Comparison of ENCODE assay signal across 14 cellular contexts in genomic region chr2:127485051-127485693, GRCh38. TPM values are rescaled to one million over a fixed set of nuclear protein-coding genes. Genes with fewer than 3 reads are reported as not detected.
A peak's percentile ranks its signal among the peaks of the same experiment; 100 is the strongest.
DNase-seq lines count a peak whose midpoint lies in the region; ATAC-seq and TF ChIP-seq lines count a peak whose summit lies in the region.
"Had no signal": no experiment of that assay in that cellular context is flagged by ENCODE, and none has a peak within 500 bp of the region (broad histone marks: within the 10 kb centered on the region; RNA-seq: fewer than 3 reads in every experiment).

No MANE protein-coding gene starts in this region.

- H4K5ac ChIP-seq in H9 (ENCODE audit: insufficient read length, low read depth, low read length): no peak overlapping the region

- H2BK120ac ChIP-seq in H9 (ENCODE audit: low read depth, low read length, poor library complexity, severe bottlenecking): no peak overlapping the region

- no peak overlapping the region for H3K9ac ChIP-seq in H9 (ENCODE audit: extremely low read depth, insufficient read length, low read length)

- peak overlapping the region; percentile 15 for H3K27ac Mint-ChIP-seq in activated CD4-positive, alpha-beta T cell treated with anti-CD3 and anti-CD28 coated beads for 36 hours
- peak overlapping the region in 2 of 3 experiments; percentile 46 to 47; a peak in 3 of 7 replicates for H3K27ac Mint-ChIP-seq in H9
- peak overlapping the region; percentile 71 for H3K27ac Mint-ChIP-seq in activated CD8-positive, alpha-beta T cell treated with anti-CD3 and anti-CD28 coated beads, Interleukin-2, amount 10 ng/mL, durations not matched to agents 7 days and 5 days
- H3K27ac Mint-ChIP-seq in natural killer cell treated with Interleukin-12 subunit alpha and Interleukin-12 subunit beta and Interleukin-15 and Interleukin-18, amount 100 ng/mL, for 72 hours: peak overlapping the region; percentile 52 to 79

- POLR2A ChIA-PET in activated CD4-positive, alpha-beta T cell treated with anti-CD3 and anti-CD28 coated beads for 36 hours (lab: Charles Lee): no interaction called here
- POLR2A ChIA-PET in activated CD8-positive, alpha-beta T cell treated with anti-CD3 and anti-CD28 coated beads, Interleukin-2, amount 10 ng/mL, durations not matched to agents 7 days and 5 days (lab: Charles Lee): interaction anchor here (0.9 kb wide), 1 partner anchor 157 kb away, joined by 3 read pairs; no protein-coding TSS in a partner anchor

- no peak for ATAC-seq in activated CD4-positive, alpha-beta T cell treated with anti-CD3 and anti-CD28 coated beads for 36 hours
- peak; percentile 51 for ATAC-seq in activated CD8-positive, alpha-beta T cell treated with anti-CD3 and anti-CD28 coated beads, Interleukin-2, amount 10 ng/mL, durations not matched to agents 7 days and 5 days
- peak in 1 of 2 donors; percentile 52 for ATAC-seq in natural killer cell treated with Interleukin-12 subunit alpha and Interleukin-12 subunit beta and Interleukin-15 and Interleukin-18, amount 100 ng/mL, for 72 hours
- ATAC-seq in HG03097 (IDR thresholded peaks at IDR 0.05; ENCODE audit: low FRiP score, unreplicated experiment): no peak
- ATAC-seq in GM19452 (IDR thresholded peaks at IDR 0.05; ENCODE audit: unreplicated experiment): no peak
- ATAC-seq: GM12878 had no signal

- H2AFZ ChIP-seq in H9 (ENCODE audit: low read length): no peak overlapping the region

- no peaks in the 10 kb centered on the region for H3K9me3 ChIP-seq in H9 (ENCODE audit: control insufficient read depth, low read depth, low read length)

- H3K36me3 Mint-ChIP-seq in activated CD4-positive, alpha-beta T cell treated with anti-CD3 and anti-CD28 coated beads for 36 hours (ENCODE audit: low read depth): peaks cover 62% of the 10 kb centered on the region
- H3K36me3 Mint-ChIP-seq in H9 (ENCODE audit: insufficient read depth in 1 of 3, low read depth in 3 of 3): peaks cover 53 to 89% (median 82%) of the 10 kb centered on the region in 3 experiments; a peak in 6 of 7 replicates
- H3K36me3 Mint-ChIP-seq in activated CD8-positive, alpha-beta T cell treated with anti-CD3 and anti-CD28 coated beads, Interleukin-2, amount 10 ng/mL, durations not matched to agents 7 days and 5 days (ENCODE audit: low read depth): peaks cover 70% of the 10 kb centered on the region
- H3K36me3 Mint-ChIP-seq in natural killer cell treated with Interleukin-12 subunit alpha and Interleukin-12 subunit beta and Interleukin-15 and Interleukin-18, amount 100 ng/mL, for 72 hours: peaks cover 32% of the 10 kb centered on the region

- intact Hi-C loops in activated CD4-positive, alpha-beta T cell treated with anti-CD3 and anti-CD28 coated beads for 36 hours (cut with DNase I, micrococcal nuclease): no loop called here

- H4K91ac ChIP-seq in H9 (ENCODE audit: insufficient read length, low read depth, low read length): no peak overlapping the region

- peaks cover 22% of the 10 kb centered on the region for H3K4me1 Mint-ChIP-seq in activated CD4-positive, alpha-beta T cell treated with anti-CD3 and anti-CD28 coated beads for 36 hours
- H3K4me1 Mint-ChIP-seq in H9: peaks cover 23% of the 10 kb centered on the region in 2 experiments
- H3K4me1 Mint-ChIP-seq in activated CD8-positive, alpha-beta T cell treated with anti-CD3 and anti-CD28 coated beads, Interleukin-2, amount 10 ng/mL, durations not matched to agents 7 days and 5 days (ENCODE audit: low read depth): peaks cover 40% of the 10 kb centered on the region
- peaks cover 35 to 45% of the 10 kb centered on the region in 2 donors for H3K4me1 Mint-ChIP-seq in natural killer cell treated with Interleukin-12 subunit alpha and Interleukin-12 subunit beta and Interleukin-15 and Interleukin-18, amount 100 ng/mL, for 72 hours (ENCODE audit: low read depth in 2 of 2)

- no peaks in the 10 kb centered on the region for H4K20me1 ChIP-seq in H9 (ENCODE audit: control insufficient read depth, insufficient read depth, insufficient read length)

- no peak overlapping the region for H2BK20ac ChIP-seq in H9 (ENCODE audit: low read depth, low read length, poor library complexity, severe bottlenecking)

- DNase-seq in activated CD4-positive, alpha-beta T cell treated with anti-CD3 and anti-CD28 coated beads for 36 hours: no peak
- DNase-seq in activated CD4-positive, alpha-beta T cell treated with anti-CD3 and anti-CD28 coated beads for 4 hours: no peak
- DNase-seq in H9: no peak
- DNase-seq in activated CD8-positive, alpha-beta T cell treated with anti-CD3 and anti-CD28 coated beads, Interleukin-2, amount 10 ng/mL, durations not matched to agents 7 days and 5 days: no peak
- no peak for DNase-seq in natural killer cell treated with Interleukin-12 subunit alpha and Interleukin-12 subunit beta and Interleukin-15 and Interleukin-18, amount 100 ng/mL, for 72 hours (ENCODE audit: low spot score)
- no peak for DNase-seq in OCI-M1 (lab: John Stamatoyannopoulos, UW)
- DNase-seq: KG1; NCI-H146; NK-92 treated with Interleukin-12 subunit alpha and Interleukin-12 subunit beta, amount 100 ng/mL, for 24 hours; T-helper 1 cell had no signal

- H3K4me3 Mint-ChIP-seq in activated CD4-positive, alpha-beta T cell treated with anti-CD3 and anti-CD28 coated beads for 36 hours: no peak overlapping the region
- H3K4me3 Mint-ChIP-seq in H9: no peak overlapping the region
- H3K4me3 Mint-ChIP-seq in activated CD8-positive, alpha-beta T cell treated with anti-CD3 and anti-CD28 coated beads, Interleukin-2, amount 10 ng/mL, durations not matched to agents 7 days and 5 days: no peak overlapping the region
- no peak overlapping the region for H3K4me3 Mint-ChIP-seq in natural killer cell treated with Interleukin-12 subunit alpha and Interleukin-12 subunit beta and Interleukin-15 and Interleukin-18, amount 100 ng/mL, for 72 hours

- H3K18ac ChIP-seq in H9 (ENCODE audit: insufficient read length, low read depth, low read length): no peak overlapping the region

- no peak overlapping the region for H2BK15ac ChIP-seq in H9 (ENCODE audit: low read depth, low read length)

- no peak overlapping the region for H3K23ac ChIP-seq in H9 (ENCODE audit: insufficient read length, low read depth, low read length)

- H2BK12ac ChIP-seq in H9 (ENCODE audit: insufficient read length, low read depth, low read length): no peak overlapping the region

- no peak overlapping the region for H4K8ac ChIP-seq in H9 (replicated peaks; ENCODE audit: insufficient read length, low read depth, low read length)

- no peaks in the 10 kb centered on the region for H3K27me3 ChIP-seq in H9 (ENCODE audit: insufficient read depth, low read length)

- H2AK5ac ChIP-seq in H9 (ENCODE audit: insufficient read length, low read length): no peak overlapping the region

- no peak overlapping the region for H3K27ac ChIP-seq in H9 (ENCODE audit: insufficient read length, low read depth, low read length)

- H3K4me2 ChIP-seq in H9 (ENCODE audit: insufficient read depth, insufficient read length, low read length): no peak overlapping the region

- H3K14ac ChIP-seq in H9 (ENCODE audit: insufficient read depth, low read length): no peak overlapping the region

- no peak overlapping the region for H3K56ac ChIP-seq in H9 (ENCODE audit: insufficient read length, low read depth, low read length)

- H3K9me3 Mint-ChIP-seq in activated CD4-positive, alpha-beta T cell treated with anti-CD3 and anti-CD28 coated beads for 36 hours (ENCODE audit: low read depth): no peaks in the 10 kb centered on the region
- no peaks in the 10 kb centered on the region for H3K9me3 Mint-ChIP-seq in H9
- no peaks in the 10 kb centered on the region for H3K9me3 Mint-ChIP-seq in activated CD8-positive, alpha-beta T cell treated with anti-CD3 and anti-CD28 coated beads, Interleukin-2, amount 10 ng/mL, durations not matched to agents 7 days and 5 days (ENCODE audit: insufficient read depth)
- H3K9me3 Mint-ChIP-seq in natural killer cell treated with Interleukin-12 subunit alpha and Interleukin-12 subunit beta and Interleukin-15 and Interleukin-18, amount 100 ng/mL, for 72 hours: no peaks in the 10 kb centered on the region

- H3K27me3 Mint-ChIP-seq in activated CD4-positive, alpha-beta T cell treated with anti-CD3 and anti-CD28 coated beads for 36 hours: no peaks in the 10 kb centered on the region
- no peaks in the 10 kb centered on the region for H3K27me3 Mint-ChIP-seq in H9 (ENCODE audit: low read depth)
- no peaks in the 10 kb centered on the region for H3K27me3 Mint-ChIP-seq in activated CD8-positive, alpha-beta T cell treated with anti-CD3 and anti-CD28 coated beads, Interleukin-2, amount 10 ng/mL, durations not matched to agents 7 days and 5 days (ENCODE audit: low read depth)
- H3K27me3 Mint-ChIP-seq in natural killer cell treated with Interleukin-12 subunit alpha and Interleukin-12 subunit beta and Interleukin-15 and Interleukin-18, amount 100 ng/mL, for 72 hours: no peaks in the 10 kb centered on the region

- no CpG with 5 or more reads among the region's 5 CpGs for WGBS in H9 (ENCODE audit: extremely low coverage, insufficient read length, low lambda C conversion rate)

- H3K23me2 ChIP-seq in H9 (ENCODE audit: insufficient read length, low read depth, low read length, poor library complexity, severe bottlenecking): no peaks in the 10 kb centered on the region

- no peak overlapping the region for H3K4ac ChIP-seq in H9 (ENCODE audit: low read depth, low read length)

- TF ChIP-seq CTCF in H9 (conservative IDR thresholded peaks at IDR 0.05): no peak

- no peak overlapping the region for H2BK5ac ChIP-seq in H9 (ENCODE audit: insufficient read length, low read length)

- H3T11ph ChIP-seq in H9 (ENCODE audit: low read length): no peak overlapping the region

- CTCF ChIA-PET in activated CD4-positive, alpha-beta T cell treated with anti-CD3 and anti-CD28 coated beads for 36 hours (lab: Charles Lee): no interaction called here
- CTCF ChIA-PET in activated CD8-positive, alpha-beta T cell treated with anti-CD3 and anti-CD28 coated beads, Interleukin-2, amount 10 ng/mL, durations not matched to agents 7 days and 5 days (lab: Charles Lee): no interaction called here

- H3K79me1 ChIP-seq in H9 (ENCODE audit: insufficient read depth, low read depth, low read length, poor library complexity, severe bottlenecking): no peaks in the 10 kb centered on the region

- peaks cover 8% of the 10 kb centered on the region for H3K4me1 ChIP-seq in H9 (ENCODE audit: insufficient read depth, low read length)

- H3K79me2 ChIP-seq in H9 (ENCODE audit: insufficient read depth, low read length): no peaks in the 10 kb centered on the region

RNA-seq across cellular contexts. Expression of gene IWS1, which starts 41.1 kb away (rescaled TPM):
- 10 to 100 TPM; 49.5 to 55.0 TPM for total RNA-seq in activated CD4-positive, alpha-beta T cell treated with anti-CD3 and anti-CD28 coated beads for 36 hours
- 61.0 and 66.2 TPM in 2 replicates for total RNA-seq in H9 (2021)
- 10 to 100 TPM; 48.4 to 53.3 TPM for total RNA-seq in activated CD8-positive, alpha-beta T cell treated with anti-CD3 and anti-CD28 coated beads, Interleukin-2, amount 10 ng/mL, durations not matched to agents 7 days and 5 days
- 10 to 100 TPM; 45.3 to 49.5 TPM for total RNA-seq in natural killer cell treated with Interleukin-12 subunit alpha and Interleukin-12 subunit beta and Interleukin-15 and Interleukin-18, amount 100 ng/mL, for 72 hours

RNA-seq across cellular contexts. Expression of gene MYO7B, which starts 50.3 kb away (rescaled TPM):
- 1 to 10 TPM in 1 of 2 experiments, under 1 TPM in 1; 0.75 to 1.5 TPM for total RNA-seq in activated CD4-positive, alpha-beta T cell treated with anti-CD3 and anti-CD28 coated beads for 36 hours
- total RNA-seq in H9 (2021): not detected in 2 replicates
- total RNA-seq in activated CD8-positive, alpha-beta T cell treated with anti-CD3 and anti-CD28 coated beads, Interleukin-2, amount 10 ng/mL, durations not matched to agents 7 days and 5 days: 1 to 10 TPM in 1 of 2 experiments, under 1 TPM in 1; 0.82 to 1.2 TPM
- not detected for total RNA-seq in natural killer cell treated with Interleukin-12 subunit alpha and Interleukin-12 subunit beta and Interleukin-15 and Interleukin-18, amount 100 ng/mL, for 72 hours
- total RNA-seq: epithelial cell of proximal tubule had no signal

Comparison
In these comparisons a context has a peak if more than half of its experiments do, and no peak if none do; other contexts are left out.
1. H3K27ac Mint-ChIP-seq: peak in every context shown above with its lines; median percentile 71 in activated CD8-positive, alpha-beta T cell treated with anti-CD3 and anti-CD28 coated beads, Interleukin-2, amount 10 ng/mL, durations not matched to agents 7 days and 5 days; 66 in natural killer cell treated with Interleukin-12 subunit alpha and Interleukin-12 subunit beta and Interleukin-15 and Interleukin-18, amount 100 ng/mL, for 72 hours; 46 in H9; 15 in activated CD4-positive, alpha-beta T cell treated with anti-CD3 and anti-CD28 coated beads for 36 hours.